19 cellular contexts compared by ENCODE assay signal in genomic region chr1:6507461-6507911, GRCh38. TPM values are rescaled to one million over a fixed set of nuclear protein-coding genes. Genes with fewer than 3 reads are reported as not detected.
"Had no signal": no experiment of that assay in that cellular context is flagged by ENCODE, and none has a peak within 500 bp of the region (broad histone marks: within the 10 kb centered on the region; RNA-seq: fewer than 3 reads in every experiment).

No MANE protein-coding gene starts in this region.

- H3K27me3 Mint-ChIP-seq: activated CD4-positive, alpha-beta memory T cell treated with anti-CD3 and anti-CD28 coated beads, Interleukin-2, amount 10 ng/mL, durations not matched to agents 7 days and 5 days had no signal

- DNase-seq: activated CD4-positive, alpha-beta memory T cell treated with anti-CD3 and anti-CD28 coated beads, Interleukin-2, amount 10 ng/mL, durations not matched to agents 7 days and 5 days; activated gamma-delta T cell treated with Interleukin-2 at 50 U/mL for 16 hours; activated T-cell treated with anti-CD3 and anti-CD28 coated beads, Interleukin-2, amount 50 U/mL, for 72 hours; foreskin melanocyte; left ventricle myocardium superior; mesendoderm; stimulated activated CD4-positive, alpha-beta T cell treated with anti-CD3 and anti-CD28 coated beads, Interleukin-12 subunit alpha, Interleukin-12 subunit beta, amount 100 ng/mL, for 4 hours; stimulated activated naive CD4-positive, alpha-beta T cell; T-cell; T1000 had no signal

- H3K4me3 ChIP-seq: ascending aorta, heart left ventricle, pancreas, suprapubic skin had no signal

- H3K27me3 ChIP-seq: ascending aorta, heart left ventricle, pancreas, suprapubic skin had no signal

- FAIRE-seq: islet of Langerhans, pancreas had no signal

- H3K4me3 Mint-ChIP-seq: activated CD4-positive, alpha-beta memory T cell treated with anti-CD3 and anti-CD28 coated beads, Interleukin-2, amount 10 ng/mL, durations not matched to agents 7 days and 5 days; activated T-cell treated with anti-CD3 and anti-CD28 coated beads, Interleukin-2, amount 50 U/mL, for 72 hours; neural crest cell; T-cell had no signal

- H3K36me3 ChIP-seq: ascending aorta, heart left ventricle, pancreas, suprapubic skin had no signal

- H3K4me1 ChIP-seq: pancreas had no signal

- H3K27ac ChIP-seq: pancreas, suprapubic skin, VCaP had no signal

- H3K9me3 Mint-ChIP-seq: activated CD4-positive, alpha-beta memory T cell treated with anti-CD3 and anti-CD28 coated beads, Interleukin-2, amount 10 ng/mL, durations not matched to agents 7 days and 5 days; activated T-cell treated with anti-CD3 and anti-CD28 coated beads, Interleukin-2, amount 50 U/mL, for 72 hours; neural crest cell; T-cell had no signal

- H3K36me3 Mint-ChIP-seq: T-cell had no signal

- H3K4me1 Mint-ChIP-seq: activated CD4-positive, alpha-beta memory T cell treated with anti-CD3 and anti-CD28 coated beads, Interleukin-2, amount 10 ng/mL, durations not matched to agents 7 days and 5 days; T-cell had no signal

- H3K27ac Mint-ChIP-seq: activated CD4-positive, alpha-beta memory T cell treated with anti-CD3 and anti-CD28 coated beads, Interleukin-2, amount 10 ng/mL, durations not matched to agents 7 days and 5 days; activated T-cell treated with anti-CD3 and anti-CD28 coated beads, Interleukin-2, amount 50 U/mL, for 72 hours; T-cell had no signal

- H3K9me3 ChIP-seq: ascending aorta, heart left ventricle, pancreas, suprapubic skin had no signal

RNA-seq across cellular contexts. Expression of gene TAS1R1, which starts 47.6 kb away (rescaled TPM):
- total RNA-seq: activated T-cell treated with anti-CD3 and anti-CD28 coated beads, Interleukin-2, amount 50 U/mL, for 72 hours; ascending aorta; esophagus mucosa; heart left ventricle; left ventricle myocardium superior; neural crest cell; pancreas; T-cell; urinary bladder had no signal
- polyA plus RNA-seq: heart left ventricle, pancreas had no signal
